ENCODE assay signal across 8 cellular contexts in genomic region chr6:106547961-106548453, GRCh38.
DNase-seq lines count a peak whose midpoint lies in the region; ATAC-seq and TF ChIP-seq lines count a peak whose summit lies in the region.

No MANE protein-coding gene starts in this region.

- DNase-seq in activated CD4-positive, CD25-positive, alpha-beta regulatory T cell treated with anti-CD3 and anti-CD28 coated beads, Interleukin-2, amount 50 U/mL, for 72 hours, result no peak
- peak; percentile 49 for DNase-seq in activated T-cell treated with anti-CD3 and anti-CD28 coated beads, Interleukin-2, amount 50 U/mL, for 24 hours
- DNase-seq in suprapubic skin (ENCODE audit: low spot score in 2 of 2), result no peak

- H3K4me3 ChIP-seq in iPS-20b (ENCODE audit: low read length) (no peak overlapping the region), suprapubic skin (no peak overlapping the region)

- whole genome bisulfite sequencing in suprapubic skin, result 33% methylated on average over 5 of the region's 5 CpGs

- no peaks in the 10 kb centered on the region for H3K36me3 ChIP-seq in iPS-20b (ENCODE audit: insufficient read depth, low read depth, low read length)
- H3K36me3 ChIP-seq in suprapubic skin, result no peaks in the 10 kb centered on the region

- H3K27ac Mint-ChIP-seq in activated T-cell treated with anti-CD3 and anti-CD28 coated beads, Interleukin-2, amount 50 U/mL, for 24 hours, result peak overlapping the region; percentile 76

- peak overlapping the region; percentile 37; the same call in 1 of the 2 replicates for H3K9ac ChIP-seq in iPS-20b (ENCODE audit: low read depth, low read length)

- H3K4me1 Mint-ChIP-seq in activated T-cell treated with anti-CD3 and anti-CD28 coated beads, Interleukin-2, amount 50 U/mL, for 24 hours (ENCODE audit: low read depth), result peaks cover 66% of the 10 kb centered on the region

- TF ChIP-seq POLR2A in suprapubic skin (IDR thresholded peaks at IDR 0.05), result no peak

- no peaks in the 10 kb centered on the region for H3K27me3 Mint-ChIP-seq in activated T-cell treated with anti-CD3 and anti-CD28 coated beads, Interleukin-2, amount 50 U/mL, for 24 hours

- TF ChIP-seq CTCF in suprapubic skin (IDR thresholded peaks at IDR 0.05), result no peak

- no peak for TF ChIP-seq EP300 in suprapubic skin (IDR thresholded peaks at IDR 0.05)

- H3K4me3 Mint-ChIP-seq in activated T-cell treated with anti-CD3 and anti-CD28 coated beads, Interleukin-2, amount 50 U/mL, for 24 hours, result peak overlapping the region; percentile 1

- no peaks in the 10 kb centered on the region for H3K27me3 ChIP-seq in iPS-20b (ENCODE audit: insufficient read depth, low read length)
- no peaks in the 10 kb centered on the region for H3K27me3 ChIP-seq in suprapubic skin

- H3K36me3 Mint-ChIP-seq in activated T-cell treated with anti-CD3 and anti-CD28 coated beads, Interleukin-2, amount 50 U/mL, for 24 hours (ENCODE audit: low read depth), result peaks cover 89% of the 10 kb centered on the region

- H3K27ac ChIP-seq in iPS-20b (ENCODE audit: low read length), result no peak overlapping the region
- H3K27ac ChIP-seq in suprapubic skin, result peak overlapping the region; percentile 74

- peak; percentile 18 to 22 for ATAC-seq in activated CD4-positive, CD25-positive, alpha-beta regulatory T cell treated with anti-CD3 and anti-CD28 coated beads, Interleukin-2, amount 50 U/mL, for 24 hours
- ATAC-seq in GM18909 (IDR thresholded peaks at IDR 0.05; ENCODE audit: poor library complexity, unreplicated experiment) (no peak), HG02623 (IDR thresholded peaks at IDR 0.05; ENCODE audit: unreplicated experiment) (no peak), HG03159 (IDR thresholded peaks at IDR 0.05; ENCODE audit: unreplicated experiment) (no peak)

- no peaks in the 10 kb centered on the region for H3K9me3 ChIP-seq in iPS-20b (ENCODE audit: insufficient read depth, low read depth, low read length)
- no peaks in the 10 kb centered on the region for H3K9me3 ChIP-seq in suprapubic skin

- H3K4me1 ChIP-seq in iPS-20b (ENCODE audit: insufficient read depth, low read length), result peaks cover 4% of the 10 kb centered on the region; the same call in 1 of the 2 replicates
- H3K4me1 ChIP-seq in suprapubic skin, result peaks cover 30% of the 10 kb centered on the region

- H3K9me3 Mint-ChIP-seq in activated T-cell treated with anti-CD3 and anti-CD28 coated beads, Interleukin-2, amount 50 U/mL, for 24 hours, result no peaks in the 10 kb centered on the region

Comparison
In these comparisons a context has a peak if more than half of its experiments do, and no peak if none do; other contexts are left out.
1. ATAC-seq: peak in activated CD4-positive, CD25-positive, alpha-beta regulatory T cell treated with anti-CD3 and anti-CD28 coated beads, Interleukin-2, amount 50 U/mL, for 24 hours (2 of 2); none in GM18909 (single experiment), HG02623 (single experiment) and HG03159 (single experiment).